Comparison of ENCODE assay signal across 9 cellular contexts in genomic region chrX:2690856-2691542, GRCh38. TPM values are rescaled to one million over a fixed set of nuclear protein-coding genes. Genes with fewer than 3 reads are reported as not detected.
DNase-seq lines count a peak whose midpoint lies in the region; ATAC-seq and TF ChIP-seq lines count a peak whose summit lies in the region.
"Had no signal": no experiment of that assay in that cellular context is flagged by ENCODE, and none has a peak within 500 bp of the region (broad histone marks: within the 10 kb centered on the region; RNA-seq: fewer than 3 reads in every experiment).

CD99 (plus strand) TSS chrX:2691295; CDS start chrX:2691361, 66 bp downstream.

- peaks cover 2% of the 10 kb centered on the region for H3K27me3 Mint-ChIP-seq in dendritic cell treated with granulocyte-macrophage colony-stimulating factor and Interleukin-4, amounts not matched to agents 40 ng/mL and 50 ng/mL, for 4 days

- no peaks in the 10 kb centered on the region for H3K9me3 ChIP-seq in lung (ENCODE audit: control insufficient read depth in 2 of 2, insufficient read depth in 1 of 2, low read length in 1 of 2)

- 0% methylated on average over 59 to 73 of the region's 73 CpGs for WGBS in lung, 2 donors

- DNase-seq in activated CD4-positive, CD25-positive, alpha-beta regulatory T cell treated with anti-CD3 and anti-CD28 coated beads, Interleukin-2, amount 50 U/mL, for 16 hours (ENCODE audit: low read depth, low spot score): peak; percentile 74
- no peak for DNase-seq in activated CD4-positive, CD25-positive, alpha-beta regulatory T cell (lab: John Stamatoyannopoulos, UW)
- peak; percentile 89 for DNase-seq in lung (ENCODE audit: low spot score)
- peak; percentile 72 for DNase-seq in stimulated activated CD8-positive, alpha-beta memory T cell treated with anti-CD3 and anti-CD28 coated beads, Interleukin-12 subunit alpha, Interleukin-12 subunit beta, amount 100 ng/mL, for 24 hours (ENCODE audit: extremely low read depth)
- no peak for DNase-seq in DMS114 treated with DMSO at 0.1 percent for 48 hours (lab: John Stamatoyannopoulos, UW; ENCODE audit: unreplicated experiment)

- H3K4me1 ChIP-seq in lung (ENCODE audit: control insufficient read depth in 2 of 2, insufficient read depth in 2 of 2, low read length in 2 of 2): peaks cover 11 to 31% of the 10 kb centered on the region in 2 donors

- intact Hi-C loops in dendritic cell treated with granulocyte-macrophage colony-stimulating factor and Interleukin-4, amounts not matched to agents 40 ng/mL and 50 ng/mL, for 4 days (cut with micrococcal nuclease): loop anchor here (5.0 kb wide), 1 partner anchor 84 kb away; no protein-coding TSS in a partner anchor

- ATAC-seq in HG03196 (IDR thresholded peaks at IDR 0.05; ENCODE audit: unreplicated experiment) (peak; percentile 89), lung (ENCODE audit: insufficient read depth, low FRiP score) (peak; percentile 97)
- peak; percentile 89 for ATAC-seq in activated CD4-positive, CD25-positive, alpha-beta regulatory T cell treated with anti-CD3 and anti-CD28 coated beads, Interleukin-2, amount 50 U/mL, for 24 hours

- H3K4me1 Mint-ChIP-seq in dendritic cell treated with granulocyte-macrophage colony-stimulating factor and Interleukin-4, amounts not matched to agents 40 ng/mL and 50 ng/mL, for 4 days (ENCODE audit: low read depth): peaks cover 41% of the 10 kb centered on the region

- peaks cover 34% of the 10 kb centered on the region for H3K36me3 Mint-ChIP-seq in dendritic cell treated with granulocyte-macrophage colony-stimulating factor and Interleukin-4, amounts not matched to agents 40 ng/mL and 50 ng/mL, for 4 days (ENCODE audit: low read depth)

- no peak for TF ChIP-seq CTCF in lung (IDR thresholded peaks at IDR 0.05; ENCODE audit: control extremely low read depth, extremely low read depth)

- H3K4me3 Mint-ChIP-seq in dendritic cell treated with granulocyte-macrophage colony-stimulating factor and Interleukin-4, amounts not matched to agents 40 ng/mL and 50 ng/mL, for 4 days: peak within 1 kb of the TSS; percentile 88

- peak within 1 kb of the TSS; percentile 86 for H3K4me3 ChIP-seq in lung

- peak within 1 kb of the TSS; percentile 85 for H3K27ac Mint-ChIP-seq in dendritic cell treated with granulocyte-macrophage colony-stimulating factor and Interleukin-4, amounts not matched to agents 40 ng/mL and 50 ng/mL, for 4 days

- no peaks in the 10 kb centered on the region for H3K36me3 ChIP-seq in lung (ENCODE audit: control insufficient read depth in 2 of 2, insufficient read depth in 2 of 2, low read length in 2 of 2)

- peak within 1 kb of the TSS; percentile 85 to 93 for H3K27ac ChIP-seq in lung (ENCODE audit: low read depth in 1 of 2, low read length in 1 of 2)
- H3K27ac ChIP-seq: 22Rv1 had no signal

- H3K9me3 Mint-ChIP-seq in dendritic cell treated with granulocyte-macrophage colony-stimulating factor and Interleukin-4, amounts not matched to agents 40 ng/mL and 50 ng/mL, for 4 days: no peaks in the 10 kb centered on the region

- H3K27me3 ChIP-seq in lung (ENCODE audit: control insufficient read depth, insufficient read depth): no peaks in the 10 kb centered on the region

RNA-seq across cellular contexts. Expression of gene CD99, which starts in this region (rescaled TPM):
- total RNA-seq in lung: 100 to 1,000 TPM; 118 to 217 TPM
- polyA plus RNA-seq in lung: 100 to 1,000 TPM; 161 to 266 TPM

Comparison
In these comparisons a context has a peak if more than half of its experiments do, and no peak if none do; other contexts are left out.
1. DNase-seq: peak in activated CD4-positive, CD25-positive, alpha-beta regulatory T cell treated with anti-CD3 and anti-CD28 coated beads, Interleukin-2, amount 50 U/mL, for 16 hours (single experiment), lung (single experiment) and stimulated activated CD8-positive, alpha-beta memory T cell treated with anti-CD3 and anti-CD28 coated beads, Interleukin-12 subunit alpha, Interleukin-12 subunit beta, amount 100 ng/mL, for 24 hours (single experiment); none in activated CD4-positive, CD25-positive, alpha-beta regulatory T cell (0 of 4) and DMS114 treated with DMSO at 0.1 percent for 48 hours (single experiment).
2. Peak in every context shown above with its lines, with median percentiles within 50 percentile points of each other: ATAC-seq.